ENCODE assay signal across 8 cellular contexts in genomic region chr3:66989860-66990696, GRCh38. TPM values are rescaled to one million over a fixed set of nuclear protein-coding genes. Genes with fewer than 3 reads are reported as not detected.
DNase-seq lines count a peak whose midpoint lies in the region; ATAC-seq and TF ChIP-seq lines count a peak whose summit lies in the region.

No MANE protein-coding gene starts in this region.

- peak; percentile 6 for DNase-seq in dermis blood vessel endothelial cell
- DNase-seq in NCI-H2227 treated with DMSO at 0.1 percent for 48 hours (lab: John Stamatoyannopoulos, UW): no peak
- DNase-seq in H7: no peak
- no peak for DNase-seq in NCI-H345 (lab: John Stamatoyannopoulos, UW)
- DNase-seq in stimulated activated CD4-positive, alpha-beta T cell treated with anti-CD3 and anti-CD28 coated beads, Interleukin-4, amount 100 ng/mL, for 24 hours: no peak

- no peaks in the 10 kb centered on the region for H3K36me3 ChIP-seq in H7 (replicated peaks; ENCODE audit: control insufficient read depth, insufficient read depth, low read length)

- TF ChIP-seq CTCF in GM12873 (IDR thresholded peaks at IDR 0.05; ENCODE audit: insufficient read depth, low read depth, low read length, missing control alignments): peak; percentile 77

- peak; percentile 85 for ATAC-seq in GM21390 (IDR thresholded peaks at IDR 0.05; ENCODE audit: unreplicated experiment)
- peak; percentile 79 for ATAC-seq in HG03571 (IDR thresholded peaks at IDR 0.05; ENCODE audit: unreplicated experiment)

- H3K4me3 ChIP-seq in H7 (ENCODE audit: insufficient read depth, low read depth, low read length): no peak overlapping the region

- no peaks in the 10 kb centered on the region for H3K27me3 ChIP-seq in H7 (ENCODE audit: control insufficient read depth, insufficient read depth, low read length)

RNA-seq across cellular contexts. Expression of gene KBTBD8, which starts 8.0 kb away (rescaled TPM):
- 1.7 and 2.6 TPM in 2 replicates for total RNA-seq in dermis blood vessel endothelial cell
- 6.7 and 11.8 TPM in 2 replicates for total RNA-seq in H7 (2014; rRNA removed; shearing (Covaris generic))
